11 cellular contexts compared by ENCODE assay signal in the genomic region with DNA sequence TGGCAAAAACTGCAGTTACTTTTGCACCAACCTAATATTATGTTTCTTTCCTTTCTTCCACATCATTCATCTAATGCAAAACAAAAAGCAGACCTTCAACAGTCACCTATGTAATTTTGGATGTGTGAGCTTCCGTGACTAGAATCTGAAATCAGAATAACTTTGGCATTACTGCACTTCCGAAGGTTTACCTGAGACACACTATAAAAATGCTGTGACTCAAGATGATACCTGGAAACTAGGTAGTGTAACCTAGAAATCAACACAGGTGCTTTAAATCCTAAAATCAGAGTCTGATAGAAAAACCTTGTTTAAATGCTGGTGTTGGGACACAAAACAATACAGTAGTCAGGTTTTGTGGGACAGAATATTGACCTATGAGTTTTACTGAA. TPM values are rescaled to one million over a fixed set of nuclear protein-coding genes. Genes with fewer than 3 reads are reported as not detected.
DNase-seq lines count a peak whose midpoint lies in the region; ATAC-seq and TF ChIP-seq lines count a peak whose summit lies in the region.
"Had no signal": no experiment of that assay in that cellular context is flagged by ENCODE, and none has a peak within 500 bp of the region (broad histone marks: within the 10 kb centered on the region; RNA-seq: fewer than 3 reads in every experiment).

No MANE protein-coding gene starts in this region.

- CTCF ChIA-PET in CD8-positive, alpha-beta T cell (lab: Charles Lee): no interaction called here

- intact Hi-C loops in CD8-positive, alpha-beta T cell (cut with DNase I, micrococcal nuclease): loop anchor here (5.0 to 10.0 kb wide), 4 partner anchors 213 to 1827 kb away; a partner anchor contains a TSS
- intact Hi-C loops in natural killer cell (cut with micrococcal nuclease): no loop called here

- H3K4me3 ChIP-seq in CD8-positive, alpha-beta T cell (ENCODE audit: low read depth, low read length): no peak overlapping the region
- peak overlapping the region; percentile 97 for H3K4me3 ChIP-seq in NB4 (ENCODE audit: low read depth, low read length)

- peak overlapping the region; percentile 93 for H3K4me3 Mint-ChIP-seq in CD8-positive, alpha-beta T cell
- H3K4me3 Mint-ChIP-seq in central memory CD8-positive, alpha-beta T cell: peak overlapping the region; percentile 92
- H3K4me3 Mint-ChIP-seq in natural killer cell: peak overlapping the region; percentile 94

- peaks cover 8% of the 10 kb centered on the region for H3K36me3 Mint-ChIP-seq in CD8-positive, alpha-beta T cell
- peaks cover 15% of the 10 kb centered on the region for H3K36me3 Mint-ChIP-seq in central memory CD8-positive, alpha-beta T cell (ENCODE audit: insufficient read depth)
- H3K36me3 Mint-ChIP-seq in natural killer cell: no peaks in the 10 kb centered on the region

- no peak for TF ChIP-seq POLR2A in NB4 (IDR thresholded peaks at IDR 0.05; ENCODE audit: extremely low read depth, insufficient read length)

- H3K27ac Mint-ChIP-seq in CD8-positive, alpha-beta T cell: no peak overlapping the region
- peak overlapping the region; percentile 94 for H3K27ac Mint-ChIP-seq in central memory CD8-positive, alpha-beta T cell (ENCODE audit: low read depth)
- H3K27ac Mint-ChIP-seq in natural killer cell: peak overlapping the region; percentile 85 to 96

- H3K4me1 ChIP-seq in CD8-positive, alpha-beta T cell (ENCODE audit: insufficient read depth, low read length): peaks cover 27% of the 10 kb centered on the region

- POLR2A ChIA-PET in CD8-positive, alpha-beta T cell (lab: Charles Lee): no interaction called here

- H3K27ac ChIP-seq in CD8-positive, alpha-beta T cell (ENCODE audit: low read depth, low read length): no peak overlapping the region
- H3K27ac ChIP-seq: ovary had no signal

- in situ Hi-C loops in GM13976 (cut with MboI; ENCODE audit: low sequenced_read_pairs, unreplicated experiment): no loop called here

- peaks cover 61% of the 10 kb centered on the region for H3K4me1 Mint-ChIP-seq in CD8-positive, alpha-beta T cell (ENCODE audit: low read depth)
- H3K4me1 Mint-ChIP-seq in central memory CD8-positive, alpha-beta T cell: peaks cover 51% of the 10 kb centered on the region
- H3K4me1 Mint-ChIP-seq in natural killer cell: peaks cover 50 to 55% of the 10 kb centered on the region in 2 donors

- no peak for TF ChIP-seq CTCF in CD8-positive, alpha-beta T cell (IDR thresholded peaks at IDR 0.05)
- TF ChIP-seq CTCF in NB4 (IDR thresholded peaks at IDR 0.05; ENCODE audit: low read depth, low read length) (no peak), natural killer cell (IDR thresholded peaks at IDR 0.05) (no peak), GM13976 (IDR thresholded peaks at IDR 0.05; ENCODE audit: borderline replicate concordance, control extremely low read depth, extremely low read depth, insufficient read depth, missing control alignments) (no peak)

- ATAC-seq in CD8-positive, alpha-beta T cell: no peak
- ATAC-seq in central memory CD8-positive, alpha-beta T cell (replicated peaks; ENCODE audit: extremely low read depth, poor library complexity, severe bottlenecking): no peak
- ATAC-seq in natural killer cell: no peak
- ATAC-seq in HG03469 (IDR thresholded peaks at IDR 0.05; ENCODE audit: unreplicated experiment): no peak

- no peaks in the 10 kb centered on the region for H3K27me3 ChIP-seq in CD8-positive, alpha-beta T cell (ENCODE audit: insufficient read depth, low read length)
- H3K27me3 ChIP-seq: ovary had no signal

- no peaks in the 10 kb centered on the region for H3K9me3 Mint-ChIP-seq in CD8-positive, alpha-beta T cell
- no peaks in the 10 kb centered on the region for H3K9me3 Mint-ChIP-seq in central memory CD8-positive, alpha-beta T cell
- no peaks in the 10 kb centered on the region for H3K9me3 Mint-ChIP-seq in natural killer cell

- no peaks in the 10 kb centered on the region for H3K9me3 ChIP-seq in CD8-positive, alpha-beta T cell (ENCODE audit: low read length)
- H3K9me3 ChIP-seq: ovary had no signal

- H3K27me3 Mint-ChIP-seq in CD8-positive, alpha-beta T cell (ENCODE audit: low read depth): no peaks in the 10 kb centered on the region
- H3K27me3 Mint-ChIP-seq in central memory CD8-positive, alpha-beta T cell: no peaks in the 10 kb centered on the region
- no peaks in the 10 kb centered on the region for H3K27me3 Mint-ChIP-seq in natural killer cell (ENCODE audit: low read depth in 2 of 2)

- no peak for DNase-seq in CD8-positive, alpha-beta T cell
- DNase-seq in NB4 (ENCODE audit: low read depth) (no peak), natural killer cell (no peak), GM13976 (ENCODE audit: low spot score) (no peak), NCI-H1436 treated with DMSO at 0.1 percent for 48 hours (lab: John Stamatoyannopoulos, UW) (no peak), NCI-H146 treated with DMSO at 0.1 percent for 48 hours (lab: John Stamatoyannopoulos, UW; ENCODE audit: unreplicated experiment) (no peak)
- no peak for DNase-seq in central memory CD8-positive, alpha-beta T cell (ENCODE audit: low spot score in 2 of 2)
- DNase-seq: DMS53, NCI-H1417, ovary had no signal

- H3K36me3 ChIP-seq in CD8-positive, alpha-beta T cell (ENCODE audit: insufficient read depth, low read length): no peaks in the 10 kb centered on the region
- H3K36me3 ChIP-seq: ovary had no signal

RNA-seq across cellular contexts. Expression of a gene that starts 2.2 kb away (rescaled TPM):
- total RNA-seq in CD8-positive, alpha-beta T cell: 10 to 100 TPM; 22.9 to 23.5 TPM
- 10 to 100 TPM; 32.6 to 41.4 (median 38.7) TPM for total RNA-seq in natural killer cell

RNA-seq across cellular contexts. Expression of a gene that starts 16.4 kb away (rescaled TPM):
- total RNA-seq in CD8-positive, alpha-beta T cell: not detected
- not detected for total RNA-seq in natural killer cell
- total RNA-seq: ovary had no signal
